In the genomic region with DNA sequence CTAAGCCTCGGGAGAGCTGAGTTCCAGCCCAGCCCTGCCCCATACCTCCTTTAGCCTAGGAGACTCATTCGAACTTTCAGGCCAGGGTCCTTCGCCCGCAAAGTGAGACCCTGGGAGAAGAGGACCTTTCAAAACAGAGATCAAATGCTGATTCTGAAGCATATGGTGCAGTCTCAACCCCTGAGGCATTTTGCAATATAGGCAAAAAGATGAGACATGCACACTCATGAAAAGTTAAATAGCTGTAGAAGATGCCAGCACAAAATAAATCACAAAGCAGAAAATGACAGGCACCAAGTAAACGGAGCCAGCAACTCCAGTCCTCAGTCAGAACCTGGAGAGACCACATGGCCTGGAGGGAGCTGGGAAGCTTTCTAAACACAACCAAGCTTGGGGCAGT, we compare ENCODE assay signal across 20 cellular contexts.
DNase-seq lines count a peak whose midpoint lies in the region; ATAC-seq, FAIRE-seq and TF ChIP-seq lines count a peak whose summit lies in the region.
"Had no signal": no experiment of that assay in that cellular context is flagged by ENCODE, and none has a peak within 500 bp of the region (broad histone marks: within the 10 kb centered on the region; RNA-seq: fewer than 3 reads in every experiment).

No MANE protein-coding gene starts in this region.

- H3K27me3 ChIP-seq in HepG2 (ENCODE audit: control insufficient read depth in 1 of 2, insufficient read depth in 2 of 2, low read length in 2 of 2) (peaks cover 1 to 29% of the 10 kb centered on the region in 2 experiments; a peak in 2 of 5 replicates), right lobe of liver (no peaks in the 10 kb centered on the region)

- no TSS peak for BruUV-seq in HepG2 (replicated peaks; lab: Mats Ljungman, UMichigan)

- intact Hi-C loops in HepG2 (cut with micrococcal nuclease; ENCODE audit: unreplicated experiment): no loop called here
- intact Hi-C loops in right lobe of liver (cut with DNase I): no loop called here

- no peak overlapping the region for H3K4me2 ChIP-seq in HepG2 (ENCODE audit: low read depth, low read length)

- H3K27ac ChIP-seq in HepG2 (ENCODE audit: extremely low read length, insufficient read depth, low read length) (no peak overlapping the region), right lobe of liver (no peak overlapping the region)
- H3K27ac ChIP-seq: GM23248 had no signal

- CTCF ChIA-PET in HepG2 (lab: Yijun Ruan, JAX; ENCODE audit: low intra/inter-chr PET ratio, low total read pairs): no interaction called here

- ATAC-seq in HepG2: no peak
- no peak for ATAC-seq in right lobe of liver
- peak; percentile 15 for ATAC-seq in esophagus mucosa
- ATAC-seq in GM19395 (IDR thresholded peaks at IDR 0.05; ENCODE audit: unreplicated experiment): no peak

- no peaks in the 10 kb centered on the region for H3K9me3 ChIP-seq in HepG2 (ENCODE audit: low read length)
- no peaks in the 10 kb centered on the region for H3K9me3 ChIP-seq in right lobe of liver

- H3K9ac ChIP-seq in HepG2 (ENCODE audit: insufficient read depth, low read depth, low read length): no peak overlapping the region
- H3K9ac ChIP-seq: GM23248 had no signal

- FAIRE-seq in HepG2 (lab: Jason Lieb, UNC): no peak
- FAIRE-seq: G401.6, GM12892, H1 had no signal

- TF ChIP-seq RAD21 in HepG2 (CRISPR knock-in tag; IDR thresholded peaks at IDR 0.05): no peak

- H3K4me1 ChIP-seq in HepG2 (ENCODE audit: insufficient read depth, low read length): no peaks in the 10 kb centered on the region
- no peaks in the 10 kb centered on the region for H3K4me1 ChIP-seq in right lobe of liver

- H2AFZ ChIP-seq in HepG2 (ENCODE audit: low read length): no peak overlapping the region
- H2AFZ ChIP-seq: GM23248 had no signal

- H3K36me3 ChIP-seq in HepG2 (replicated peaks in 1 of 2; ENCODE audit: control insufficient read depth in 1 of 2, insufficient read depth in 2 of 2, low read length in 2 of 2): no peaks in the 10 kb centered on the region
- no peaks in the 10 kb centered on the region for H3K36me3 ChIP-seq in right lobe of liver

- no peaks in the 10 kb centered on the region for H3K79me2 ChIP-seq in HepG2 (ENCODE audit: insufficient read depth, low read length)

- TF ChIP-seq EP300 in HepG2 (IDR thresholded peaks at IDR 0.05; ENCODE audit: low read depth in 2 of 2, low read length in 2 of 2) (no peak), HepG2 (CRISPR knock-in tag; IDR thresholded peaks at IDR 0.05; ENCODE audit: borderline replicate concordance) (no peak)

- H3K4me3 ChIP-seq in HepG2 (replicated peaks in 1 of 3; ENCODE audit: insufficient read depth in 1 of 3, low read depth in 2 of 3, low read length in 3 of 3): no peak overlapping the region
- no peak overlapping the region for H3K4me3 ChIP-seq in right lobe of liver
- H3K4me3 ChIP-seq: GM23248 had no signal

- TF ChIP-seq CTCF in HepG2 (CRISPR knock-in tag; IDR thresholded peaks at IDR 0.05) (no peak), right lobe of liver (IDR thresholded peaks at IDR 0.05) (no peak)

- POLR2A ChIA-PET in HepG2 (lab: Yijun Ruan, JAX): no interaction called here

- in situ Hi-C loops in HepG2 (cut with HindIII; ENCODE audit: extremely low pct_ligation_motif_present, low pct_unique_long_range_greater_than_20kb): no loop called here

- H4K20me1 ChIP-seq in HepG2 (ENCODE audit: insufficient read depth, low read length): no peaks in the 10 kb centered on the region

- TF ChIP-seq POLR2A in HepG2 (IDR thresholded peaks at IDR 0.05; ENCODE audit: insufficient read depth in 1 of 2, low read depth in 2 of 2, low read length in 2 of 2) (no peak), right lobe of liver (IDR thresholded peaks at IDR 0.05) (no peak)

- DNase-seq in HepG2 (ENCODE audit: low spot score) (no peak), right lobe of liver (no peak), iPS-NIHi7 (ENCODE audit: extremely low spot score) (peak; percentile 4), DMS 273 (lab: John Stamatoyannopoulos, UW; ENCODE audit: unreplicated experiment) (no peak)
- no peak for DNase-seq in NK-92 treated with Interleukin-12 subunit alpha and Interleukin-12 subunit beta, amount 100 ng/mL, for 24 hours (lab: John Stamatoyannopoulos, UW)
- DNase-seq: 8988T; C1 segment of cervical spinal cord; Calu3; CD4-positive, alpha-beta memory T cell; COR-L47; DMS153; DND-41; GM23248; H7; HCEC 1CT had no signal

- 2% methylated on average over 5 of the region's 5 CpGs for WGBS in HepG2 (ENCODE audit: low lambda C conversion rate)
- 49% methylated on average over 3 of the region's 5 CpGs for WGBS in right lobe of liver (ENCODE audit: insufficient coverage, low coverage, low lambda C conversion rate, missing lambda C conversion rate)

TF ChIP-seq in HepG2, 621 proteins besides CTCF, POLR2A, EP300 and RAD21:
- TF ChIP-seq ASH2L (IDR thresholded peaks at IDR 0.05; ENCODE audit: insufficient read length, low read depth, low read length) (no peak), ZBTB2 (CRISPR knock-in tag; IDR thresholded peaks at IDR 0.05; ENCODE audit: low read depth) (no peak), MAFF (IDR thresholded peaks at IDR 0.05; ENCODE audit: low read depth, low read length) (peak; percentile 72), MAFK (conservative IDR thresholded peaks at IDR 0.05 in 1 of 2, IDR thresholded peaks at IDR 0.05 in 1 of 2; ENCODE audit: low read length in 2 of 2) (peak; percentile 61 to 67; a peak in 3 of 4 replicates)
